8 cellular contexts compared by ENCODE assay signal in genomic region chr6:16184129-16184528, GRCh38. TPM values are rescaled to one million over a fixed set of nuclear protein-coding genes. Genes with fewer than 3 reads are reported as not detected.
DNase-seq lines count a peak whose midpoint lies in the region; ATAC-seq, FAIRE-seq and TF ChIP-seq lines count a peak whose summit lies in the region.

No MANE protein-coding gene starts in this region.

- CTCF ChIA-PET in A673 (lab: Charles Lee) = interaction anchor here (0.6 to 2.6 kb wide), 5 partner anchors 8 to 493 kb away, joined by 3 to 33 read pairs (median 4); no protein-coding TSS in a partner anchor
- CTCF ChIA-PET in activated CD4-positive, alpha-beta memory T cell treated with anti-CD3 and anti-CD28 coated beads for 36 hours (lab: Charles Lee) = interaction anchor here (1.2 to 6.3 kb wide), 12 partner anchors 9 to 499 kb away, joined by 3 to 108 read pairs (median 5); no protein-coding TSS in a partner anchor

- peaks cover 20% of the 10 kb centered on the region for H3K4me1 Mint-ChIP-seq in activated CD4-positive, alpha-beta memory T cell treated with anti-CD3 and anti-CD28 coated beads for 36 hours (ENCODE audit: low read depth)

- H3K27ac Mint-ChIP-seq in activated CD4-positive, alpha-beta memory T cell treated with anti-CD3 and anti-CD28 coated beads for 36 hours = no peak overlapping the region

- H3K4me3 ChIP-seq in A673 (ENCODE audit: low read depth, low read length, poor library complexity, severe bottlenecking) = no peak overlapping the region
- no peak overlapping the region for H3K4me3 ChIP-seq in LNCaP clone FGC (ENCODE audit: low read depth, low read length)

- no peak overlapping the region for H3K27ac ChIP-seq in A673 (ENCODE audit: low read depth, low read length, poor library complexity, severe bottlenecking)

- H3K36me3 Mint-ChIP-seq in activated CD4-positive, alpha-beta memory T cell treated with anti-CD3 and anti-CD28 coated beads for 36 hours = peaks cover 5% of the 10 kb centered on the region

- H3K4me3 Mint-ChIP-seq in activated CD4-positive, alpha-beta memory T cell treated with anti-CD3 and anti-CD28 coated beads for 36 hours = no peak overlapping the region

- H3K27me3 Mint-ChIP-seq in activated CD4-positive, alpha-beta memory T cell treated with anti-CD3 and anti-CD28 coated beads for 36 hours = no peaks in the 10 kb centered on the region

- peaks cover 14% of the 10 kb centered on the region for H3K9me3 Mint-ChIP-seq in activated CD4-positive, alpha-beta memory T cell treated with anti-CD3 and anti-CD28 coated beads for 36 hours

- BruUV-seq in A673 (replicated peaks; lab: Mats Ljungman, UMichigan) = no TSS peak

- H3K4me1 ChIP-seq in A673 (ENCODE audit: insufficient read depth, low read length, poor library complexity, severe bottlenecking) = no peaks in the 10 kb centered on the region

- intact Hi-C loops in A673 (cut with micrococcal nuclease; ENCODE audit: unreplicated experiment) = no loop called here
- intact Hi-C loops in activated CD4-positive, alpha-beta memory T cell treated with anti-CD3 and anti-CD28 coated beads for 36 hours (cut with micrococcal nuclease) = loop anchor here (5.0 kb wide), 1 partner anchor 407 kb away; no protein-coding TSS in a partner anchor

- TF ChIP-seq CTCF in A673 (conservative IDR thresholded peaks at IDR 0.05; ENCODE audit: low read depth, low read length) = peak; percentile 56; the same call in 1 of the 2 replicates
- TF ChIP-seq CTCF in LNCaP clone FGC (IDR thresholded peaks at IDR 0.05; ENCODE audit: control insufficient read depth, extremely low read depth, insufficient read depth) = peak; percentile 66

- H3K36me3 ChIP-seq in A673 (ENCODE audit: insufficient read depth, low read length, poor library complexity, severe bottlenecking) = no peaks in the 10 kb centered on the region

- H3K9me3 ChIP-seq in A673 (ENCODE audit: low read depth, low read length, poor library complexity, severe bottlenecking) = no peaks in the 10 kb centered on the region

- POLR2A ChIA-PET in A673 (lab: Charles Lee; ENCODE audit: low non-redundant PET) = no interaction called here
- POLR2A ChIA-PET in activated CD4-positive, alpha-beta memory T cell treated with anti-CD3 and anti-CD28 coated beads for 36 hours (lab: Charles Lee) = interaction anchor here (0.9 to 1.8 kb wide), 2 partner anchors 48 to 54 kb away, joined by 4 to 11 read pairs; partner anchors contain the start of gene MYLIP

- TF ChIP-seq POLR2A in GM12891 (IDR thresholded peaks at IDR 0.05; ENCODE audit: low read depth, low read length) = no peak

- no peaks in the 10 kb centered on the region for H3K27me3 ChIP-seq in A673 (replicated peaks; ENCODE audit: insufficient read depth, low read depth, low read length, poor library complexity)

- peak; percentile 56 for DNase-seq in A673 (ENCODE audit: low spot score)
- no peak for DNase-seq in GM12891 (ENCODE audit: insufficient read length, low spot score)
- peak; percentile 46 for DNase-seq in LNCaP clone FGC (ENCODE audit: low read depth)
- peak; percentile 46 for DNase-seq in activated CD4-positive, alpha-beta memory T cell treated with anti-CD3 and anti-CD28 coated beads for 36 hours
- DNase-seq in lung microvascular endothelial cell (ENCODE audit: low read depth in 2 of 2) = peak; percentile 41 to 62
- DNase-seq in activated effector memory CD4-positive, alpha-beta T cell treated with anti-CD3 and anti-CD28 coated beads, Interleukin-2, amount 50 U/mL, for 16 hours = no peak
- DNase-seq in activated CD8-positive, alpha-beta memory T cell treated with anti-CD3 and anti-CD28 coated beads, Interleukin-2, amount 50 U/mL, for 4 hours = no peak

- FAIRE-seq in GM12891 (lab: Jason Lieb, UNC) = no peak

- no peak for ATAC-seq in HG03045 (IDR thresholded peaks at IDR 0.05; ENCODE audit: unreplicated experiment)

TF ChIP-seq in GM12891, 5 proteins besides CTCF, POLR2A, EP300 and RAD21:
- TF ChIP-seq SPI1 (IDR thresholded peaks at IDR 0.05; ENCODE audit: low read depth, low read length) = peak; percentile 60
- no peak for TF ChIP-seq POU2F2 (IDR thresholded peaks at IDR 0.05; ENCODE audit: low read depth, low read length)
- TF ChIP-seq POLR2AphosphoS5 (IDR thresholded peaks at IDR 0.05; ENCODE audit: low read depth, low read length) = no peak

RNA-seq across cellular contexts. Expression of gene GMPR, which starts 54.3 kb away (rescaled TPM):
- total RNA-seq in A673 (2021) (0.32 and 0.76 TPM in 2 replicates), lung microvascular endothelial cell (5.2 and 15.9 TPM in 2 replicates)
- 9.8 TPM for polyA plus RNA-seq in GM12891 (2012; ENCODE audit: low read depth, missing spikeins)
- under 1 TPM; 0.68 to 0.97 TPM for total RNA-seq in activated CD4-positive, alpha-beta memory T cell treated with anti-CD3 and anti-CD28 coated beads for 36 hours

RNA-seq across cellular contexts. Expression of gene MYLIP, which starts 55.2 kb away (rescaled TPM):
- total RNA-seq in A673 (2021) = 22.4 and 24.5 TPM in 2 replicates
- polyA plus RNA-seq in GM12891 (2012; ENCODE audit: low read depth, missing spikeins) = 13.1 TPM
- total RNA-seq in activated CD4-positive, alpha-beta memory T cell treated with anti-CD3 and anti-CD28 coated beads for 36 hours = 10 to 100 TPM; 11.4 TPM
- 19.2 and 39.9 TPM in 2 replicates for total RNA-seq in lung microvascular endothelial cell

Comparison
In these comparisons a context has a peak if more than half of its experiments do, and no peak if none do; other contexts are left out.
1. DNase-seq: peak in A673 (single experiment), LNCaP clone FGC (single experiment), activated CD4-positive, alpha-beta memory T cell treated with anti-CD3 and anti-CD28 coated beads for 36 hours (single experiment) and lung microvascular endothelial cell (2 of 2); none in GM12891 (single experiment), activated effector memory CD4-positive, alpha-beta T cell treated with anti-CD3 and anti-CD28 coated beads, Interleukin-2, amount 50 U/mL, for 16 hours (single experiment) and activated CD8-positive, alpha-beta memory T cell treated with anti-CD3 and anti-CD28 coated beads, Interleukin-2, amount 50 U/mL, for 4 hours (single experiment).